In genomic region chr7:102008535-102009262, GRCh38 we compare ENCODE assay signal across 11 cellular contexts.
DNase-seq lines count a peak whose midpoint lies in the region; ATAC-seq, FAIRE-seq and TF ChIP-seq lines count a peak whose summit lies in the region.
"Had no signal": no experiment of that assay in that cellular context is flagged by ENCODE, and none has a peak within 500 bp of the region (broad histone marks: within the 10 kb centered on the region; RNA-seq: fewer than 3 reads in every experiment).

No MANE protein-coding gene starts in this region.

- no peak for TF ChIP-seq RAD21 in Ishikawa (IDR thresholded peaks at IDR 0.05; ENCODE audit: low read depth)

- no peaks in the 10 kb centered on the region for H3K27me3 ChIP-seq in bronchial epithelial cell (ENCODE audit: control insufficient read depth, insufficient read depth, low read length)

- H3K36me3 Mint-ChIP-seq in CD14-positive monocyte: peaks cover 37 to 42% of the 10 kb centered on the region in 2 donors
- H3K36me3 Mint-ChIP-seq in nephron progenitor cell (ENCODE audit: low read depth): peaks cover 40% of the 10 kb centered on the region
- no peaks in the 10 kb centered on the region for H3K36me3 Mint-ChIP-seq in activated naive CD4-positive, alpha-beta T cell treated with anti-CD3 and anti-CD28 coated beads, Interleukin-2, amount 50 U/mL, for 72 hours

- no peak overlapping the region for H3K4me3 Mint-ChIP-seq in CD14-positive monocyte
- H3K4me3 Mint-ChIP-seq in nephron progenitor cell: no peak overlapping the region
- H3K4me3 Mint-ChIP-seq: activated T-helper 1 cell treated with anti-CD3 and anti-CD28 coated beads, Interleukin-12 subunit alpha, Interleukin-12 subunit beta, Interleukin-2, Interleukin-4 antibody, amounts not matched to agents 30 ng/mL and 10 ng/mL and 1 ng/mL, durations not matched to agents 14 hours and 24 hours and 36 hours had no signal

- H3K27ac Mint-ChIP-seq in CD14-positive monocyte (peak overlapping the region in 4 of 7 donors; percentile 20 to 62 (median 57)), nephron progenitor cell (peak overlapping the region; percentile 98)
- no peak overlapping the region for H3K27ac Mint-ChIP-seq in activated naive CD4-positive, alpha-beta T cell treated with anti-CD3 and anti-CD28 coated beads, Interleukin-2, amount 50 U/mL, for 72 hours
- H3K27ac Mint-ChIP-seq: activated T-helper 1 cell treated with anti-CD3 and anti-CD28 coated beads, Interleukin-12 subunit alpha, Interleukin-12 subunit beta, Interleukin-2, Interleukin-4 antibody, amounts not matched to agents 30 ng/mL and 10 ng/mL and 1 ng/mL, durations not matched to agents 14 hours and 24 hours and 36 hours had no signal

- H3K9me3 Mint-ChIP-seq in CD14-positive monocyte (peaks cover 0 to 3% (median 0%) of the 10 kb centered on the region in 7 donors), nephron progenitor cell (no peaks in the 10 kb centered on the region)
- H3K9me3 Mint-ChIP-seq in activated naive CD4-positive, alpha-beta T cell treated with anti-CD3 and anti-CD28 coated beads, Interleukin-2, amount 50 U/mL, for 72 hours: no peaks in the 10 kb centered on the region
- H3K9me3 Mint-ChIP-seq: activated T-helper 1 cell treated with anti-CD3 and anti-CD28 coated beads, Interleukin-12 subunit alpha, Interleukin-12 subunit beta, Interleukin-2, Interleukin-4 antibody, amounts not matched to agents 30 ng/mL and 10 ng/mL and 1 ng/mL, durations not matched to agents 14 hours and 24 hours and 36 hours had no signal

- H3K36me3 ChIP-seq in bronchial epithelial cell (ENCODE audit: control insufficient read depth, insufficient read depth, low read length): no peaks in the 10 kb centered on the region

- TF ChIP-seq CTCF in CD14-positive monocyte (IDR thresholded peaks at IDR 0.05) (no peak), bronchial epithelial cell (IDR thresholded peaks at IDR 0.05; ENCODE audit: insufficient read depth, low read length, severe bottlenecking) (no peak), nephron progenitor cell (IDR thresholded peaks at IDR 0.05) (no peak)

- FAIRE-seq in bronchial epithelial cell (lab: Jason Lieb, UNC): peak; percentile 52
- FAIRE-seq: islet of Langerhans had no signal

- no peak for ATAC-seq in activated naive CD4-positive, alpha-beta T cell treated with anti-CD3 and anti-CD28 coated beads, Interleukin-2, amount 50 U/mL, for 72 hours
- ATAC-seq in HG02678 (IDR thresholded peaks at IDR 0.05; ENCODE audit: unreplicated experiment) (no peak), HG03196 (IDR thresholded peaks at IDR 0.05; ENCODE audit: unreplicated experiment) (no peak)

- no peak overlapping the region for H3K4me3 ChIP-seq in bronchial epithelial cell (ENCODE audit: low read depth, low read length)

- H3K4me1 Mint-ChIP-seq in CD14-positive monocyte: no peaks in the 10 kb centered on the region
- peaks cover 54% of the 10 kb centered on the region for H3K4me1 Mint-ChIP-seq in nephron progenitor cell

- no peak for TF ChIP-seq EP300 in Ishikawa (IDR thresholded peaks at IDR 0.05; ENCODE audit: borderline replicate concordance)

- intact Hi-C loops in CD14-positive monocyte (cut with micrococcal nuclease): no loop called here

- H3K27me3 Mint-ChIP-seq in CD14-positive monocyte (ENCODE audit: low read depth in 3 of 3) (peaks cover 0 to 5% (median 0%) of the 10 kb centered on the region in 3 donors), nephron progenitor cell (ENCODE audit: low read depth, poor library complexity) (no peaks in the 10 kb centered on the region)

- DNase-seq in CD14-positive monocyte (ENCODE audit: low spot score): no peak
- DNase-seq in bronchial epithelial cell (ENCODE audit: low read depth): peak; percentile 92
- no peak for DNase-seq in nephron progenitor cell
- no peak for DNase-seq in NCI-H774 (lab: John Stamatoyannopoulos, UW)
- DNase-seq in activated naive CD4-positive, alpha-beta T cell treated with anti-CD3 and anti-CD28 coated beads, Interleukin-2, amount 50 U/mL, for 72 hours (ENCODE audit: low spot score in 2 of 2): no peak
- DNase-seq: NCI-H526 treated with DMSO at 0.1 percent for 48 hours had no signal

TF ChIP-seq in Ishikawa, 13 proteins besides CTCF, POLR2A, EP300 and RAD21:
- no peak for TF ChIP-seq FOXM1 (IDR thresholded peaks at IDR 0.05; ENCODE audit: borderline replicate concordance, low read depth)
- TF ChIP-seq TCF12 (IDR thresholded peaks at IDR 0.05; ENCODE audit: low read depth): peak; percentile 19; the same call in 1 of the 2 replicates
- no peak for TF ChIP-seq CREB1 (IDR thresholded peaks at IDR 0.05; ENCODE audit: low read depth)
- no peak for TF ChIP-seq YY1 (IDR thresholded peaks at IDR 0.05; ENCODE audit: low read depth)
- TF ChIP-seq REST (IDR thresholded peaks at IDR 0.05; ENCODE audit: low read depth): no peak
- no peak for TF ChIP-seq EGR1 (IDR thresholded peaks at IDR 0.05)
- TF ChIP-seq TAF1 (IDR thresholded peaks at IDR 0.05; ENCODE audit: low read depth): no peak
- no peak for TF ChIP-seq CEBPB (IDR thresholded peaks at IDR 0.05)
- TF ChIP-seq ZBTB7A (IDR thresholded peaks at IDR 0.05; ENCODE audit: low read depth): no peak
- peak; percentile 63 for TF ChIP-seq MAX (IDR thresholded peaks at IDR 0.05)
- no peak for TF ChIP-seq USF1 (IDR thresholded peaks at IDR 0.05)
- peak; percentile 82 for TF ChIP-seq NFIC (IDR thresholded peaks at IDR 0.05)
- TF ChIP-seq TEAD4 (IDR thresholded peaks at IDR 0.05): peak; percentile 26; the same call in 1 of the 2 replicates

Comparison
In these comparisons a context has a peak if more than half of its experiments do, and no peak if none do; other contexts are left out.
1. H3K27ac Mint-ChIP-seq: peak in CD14-positive monocyte (4 of 7) and nephron progenitor cell (single experiment); none in activated naive CD4-positive, alpha-beta T cell treated with anti-CD3 and anti-CD28 coated beads, Interleukin-2, amount 50 U/mL, for 72 hours (0 of 2).